17 cellular contexts compared by ENCODE assay signal in genomic region chr6:130500693-130501092, GRCh38.
A peak's percentile ranks its signal among the peaks of the same experiment; 100 is the strongest.
DNase-seq lines count a peak whose midpoint lies in the region; ATAC-seq and TF ChIP-seq lines count a peak whose summit lies in the region.
"Had no signal": no experiment of that assay in that cellular context is flagged by ENCODE, and none has a peak within 500 bp of the region (broad histone marks: within the 10 kb centered on the region; RNA-seq: fewer than 3 reads in every experiment).

No MANE protein-coding gene starts in this region.

- H3K36me3 ChIP-seq in esophagus muscularis mucosa (no peaks in the 10 kb centered on the region), heart right ventricle (no peaks in the 10 kb centered on the region)
- H3K36me3 ChIP-seq: BE2C, vagina had no signal

- H3K4me1 ChIP-seq in esophagus muscularis mucosa (no peaks in the 10 kb centered on the region), heart right ventricle (no peaks in the 10 kb centered on the region)
- H3K4me1 ChIP-seq: BE2C, vagina had no signal

- H3K27ac ChIP-seq in esophagus muscularis mucosa (replicated peaks in 1 of 4) = no peak overlapping the region
- H3K27ac ChIP-seq in heart right ventricle = no peak overlapping the region
- H3K27ac ChIP-seq: coronary artery, vagina had no signal

- H3K4me3 ChIP-seq in AG04449 (ENCODE audit: low read depth, low read length) = no peak overlapping the region
- H3K4me3 ChIP-seq in esophagus muscularis mucosa = no peak overlapping the region
- H3K4me3 ChIP-seq in heart right ventricle = no peak overlapping the region
- H3K4me3 ChIP-seq: coronary artery, vagina had no signal

- DNase-seq in AG04449 (ENCODE audit: low read depth, low spot score) (peak; percentile 92), HCEC 1CT (peak; percentile 46), brain pericyte (ENCODE audit: low read depth, low spot score) (peak; percentile 65), iris pigment epithelial cell (ENCODE audit: low read depth) (peak; percentile 89), hypothalamus (lab: John Stamatoyannopoulos, UW) (no peak), esophagus muscularis mucosa (ENCODE audit: extremely low spot score) (no peak), heart right ventricle (no peak)
- DNase-seq: activated CD4-positive, CD25-positive, alpha-beta regulatory T cell treated with anti-CD3 and anti-CD28 coated beads, Interleukin-2, amount 50 U/mL, for 72 hours; BE2C; foreskin melanocyte; NCI-H1694 treated with DMSO at 0.1 percent for 48 hours; NCI-H526; T-cell had no signal

- H3K27me3 ChIP-seq in esophagus muscularis mucosa (no peaks in the 10 kb centered on the region), heart right ventricle (no peaks in the 10 kb centered on the region)
- H3K27me3 ChIP-seq: BE2C, vagina had no signal

- 88% methylated on average over 6 of the region's 6 CpGs for WGBS in esophagus muscularis mucosa
- WGBS in heart right ventricle, 2 donors = 93 to 94% methylated on average over 6 of the region's 6 CpGs

- TF ChIP-seq CTCF in AG04449 (IDR thresholded peaks at IDR 0.05; ENCODE audit: insufficient read depth, low read length, missing control alignments) = no peak
- no peak for TF ChIP-seq CTCF in esophagus muscularis mucosa (IDR thresholded peaks at IDR 0.05)
- no peak for TF ChIP-seq CTCF in heart right ventricle (IDR thresholded peaks at IDR 0.05)

- ATAC-seq in heart right ventricle = no peak
- ATAC-seq in HG02588 (IDR thresholded peaks at IDR 0.05; ENCODE audit: unreplicated experiment) = no peak
- ATAC-seq: activated naive CD4-positive, alpha-beta T cell treated with anti-CD3 and anti-CD28 coated beads, Interleukin-2, amount 50 U/mL, for 72 hours; T-cell had no signal

- POLR2A ChIA-PET in AG04449 (lab: Yijun Ruan, JAX) = interaction anchor here (0.6 to 1.2 kb wide), 3 partner anchors 27 to 116 kb away, joined by 3 read pairs; no protein-coding TSS in a partner anchor

- CTCF ChIA-PET in AG04449 (lab: Yijun Ruan, JAX) = interaction anchor here (1.0 to 1.4 kb wide), 3 partner anchors 88 to 196 kb away, joined by 3 to 4 read pairs (median 4); partner anchors contain the start of gene TMEM200A

- TF ChIP-seq POLR2A in esophagus muscularis mucosa (IDR thresholded peaks at IDR 0.05; ENCODE audit: low read depth) = no peak

- H3K9me3 ChIP-seq in esophagus muscularis mucosa (no peaks in the 10 kb centered on the region), heart right ventricle (no peaks in the 10 kb centered on the region)
- H3K9me3 ChIP-seq: BE2C, vagina had no signal

- no peak for TF ChIP-seq EP300 in esophagus muscularis mucosa (IDR thresholded peaks at IDR 0.05)

- intact Hi-C loops in esophagus muscularis mucosa (cut with DNase I) = no loop called here
- intact Hi-C loops in heart right ventricle (cut with DNase I) = no loop called here

Comparison
In these comparisons a context has a peak if more than half of its experiments do, and no peak if none do; other contexts are left out.
1. DNase-seq: peak in AG04449 (single experiment), HCEC 1CT (single experiment), brain pericyte (single experiment) and iris pigment epithelial cell (single experiment); none in hypothalamus (0 of 51), esophagus muscularis mucosa (single experiment) and heart right ventricle (0 of 2).